Comparison of ENCODE assay signal across 7 cellular contexts in genomic region chr7:99109108-99110051, GRCh38. TPM values are rescaled to one million over a fixed set of nuclear protein-coding genes. Genes with fewer than 3 reads are reported as not detected.
DNase-seq lines count a peak whose midpoint lies in the region; ATAC-seq and TF ChIP-seq lines count a peak whose summit lies in the region.

No MANE protein-coding gene starts in this region.

- H2AK9ac ChIP-seq in IMR-90 (replicated peaks; ENCODE audit: low read depth, low read length, poor library complexity): peak overlapping the region; percentile 50

- TF ChIP-seq EP300 in gastroesophageal sphincter (IDR thresholded peaks at IDR 0.05): no peak

- H3K27ac ChIP-seq in IMR-90 (ENCODE audit: insufficient read depth, low read length) (peak overlapping the region; percentile 75), gastroesophageal sphincter (peak overlapping the region in 3 of 4 donors; percentile 39 to 63 (median 58))
- no peak overlapping the region for H3K27ac ChIP-seq in CD4-positive, alpha-beta memory T cell (ENCODE audit: low read depth, low read length)

- dilution Hi-C loops in IMR-90 (cut with HindIII; ENCODE audit: low sequenced_read_pairs, unreplicated experiment): no loop called here

- H2BK15ac ChIP-seq in IMR-90 (ENCODE audit: low read depth, low read length): peak overlapping the region; percentile 83; the same call in 1 of the 3 replicates

- H2BK120ac ChIP-seq in IMR-90 (ENCODE audit: low read depth, low read length): peak overlapping the region; percentile 50

- H3K9me1 ChIP-seq in IMR-90 (ENCODE audit: insufficient read depth, low read length): peaks cover 32% of the 10 kb centered on the region

- ATAC-seq in IMR-90 (ENCODE audit: low read depth) (peak; percentile 60), activated B cell treated with CpG ODN at 0.5 μM for 24 hours (ENCODE audit: low read depth) (peak; percentile 25), gastroesophageal sphincter (no peak), GM21447 (IDR thresholded peaks at IDR 0.05; ENCODE audit: unreplicated experiment) (no peak), HG02938 (IDR thresholded peaks at IDR 0.05; ENCODE audit: unreplicated experiment) (no peak)
- peak; percentile 79 for ATAC-seq in stimulated activated naive CD8-positive, alpha-beta T cell treated with anti-CD3 and anti-CD28 coated beads, Interleukin-15, amount 100 ng/mL, for 72 hours

- H3K4me1 ChIP-seq in IMR-90 (ENCODE audit: control insufficient read depth, insufficient read depth, low read length) (peaks cover 33% of the 10 kb centered on the region), gastroesophageal sphincter (peaks cover 10 to 73% (median 18%) of the 10 kb centered on the region in 3 donors)
- peaks cover 36% of the 10 kb centered on the region for H3K4me1 ChIP-seq in CD4-positive, alpha-beta memory T cell (ENCODE audit: insufficient read depth, low read length)

- peaks cover 48% of the 10 kb centered on the region for H3K4me1 Mint-ChIP-seq in activated B cell treated with CpG ODN at 0.5 μM for 24 hours
- peaks cover 57% of the 10 kb centered on the region for H3K4me1 Mint-ChIP-seq in stimulated activated naive CD8-positive, alpha-beta T cell treated with anti-CD3 and anti-CD28 coated beads, Interleukin-15, amount 100 ng/mL, for 72 hours
- peaks cover 52 to 77% (median 61%) of the 10 kb centered on the region in 4 donors for H3K4me1 Mint-ChIP-seq in CD4-positive, alpha-beta memory T cell

- H3K9me3 Mint-ChIP-seq in activated B cell treated with CpG ODN at 0.5 μM for 24 hours: peaks cover 4% of the 10 kb centered on the region
- no peaks in the 10 kb centered on the region for H3K9me3 Mint-ChIP-seq in stimulated activated naive CD8-positive, alpha-beta T cell treated with anti-CD3 and anti-CD28 coated beads, Interleukin-15, amount 100 ng/mL, for 72 hours
- peaks cover 0 to 2% (median 0%) of the 10 kb centered on the region in 8 donors for H3K9me3 Mint-ChIP-seq in CD4-positive, alpha-beta memory T cell

- H3K79me1 ChIP-seq in IMR-90 (ENCODE audit: low read depth in 1 of 2, low read length in 2 of 2): peaks cover 29 to 71% of the 10 kb centered on the region in 2 experiments

- H3K18ac ChIP-seq in IMR-90 (ENCODE audit: low read depth, low read length): peak overlapping the region; percentile 14

- peak overlapping the region; percentile 69 for H4K91ac ChIP-seq in IMR-90 (ENCODE audit: insufficient read depth, low read depth, low read length)

- H3K4me2 ChIP-seq in IMR-90 (ENCODE audit: low read depth, low read length): peak overlapping the region; percentile 47

- no peaks in the 10 kb centered on the region for H3K27me3 Mint-ChIP-seq in activated B cell treated with CpG ODN at 0.5 μM for 24 hours
- no peaks in the 10 kb centered on the region for H3K27me3 Mint-ChIP-seq in stimulated activated naive CD8-positive, alpha-beta T cell treated with anti-CD3 and anti-CD28 coated beads, Interleukin-15, amount 100 ng/mL, for 72 hours
- H3K27me3 Mint-ChIP-seq in CD4-positive, alpha-beta memory T cell: no peaks in the 10 kb centered on the region

- TF ChIP-seq POLR2A in IMR-90 (IDR thresholded peaks at IDR 0.05; ENCODE audit: low read depth, low read length): no peak
- no peak for TF ChIP-seq POLR2A in gastroesophageal sphincter (IDR thresholded peaks at IDR 0.05)

- H3K9me3 ChIP-seq in IMR-90 (ENCODE audit: control insufficient read depth, insufficient read depth, low read length): no peaks in the 10 kb centered on the region
- H3K9me3 ChIP-seq in gastroesophageal sphincter: no peaks in the 10 kb centered on the region
- no peaks in the 10 kb centered on the region for H3K9me3 ChIP-seq in CD4-positive, alpha-beta memory T cell (ENCODE audit: control insufficient read depth in 1 of 2, low read length in 2 of 2)

- H3K27me3 ChIP-seq in IMR-90 (ENCODE audit: control insufficient read depth, insufficient read depth, low read length): no peaks in the 10 kb centered on the region
- H3K27me3 ChIP-seq in gastroesophageal sphincter: no peaks in the 10 kb centered on the region
- H3K27me3 ChIP-seq in CD4-positive, alpha-beta memory T cell (ENCODE audit: insufficient read depth, low read length): no peaks in the 10 kb centered on the region

- peak overlapping the region; percentile 76 for H3K23ac ChIP-seq in IMR-90 (ENCODE audit: low read depth, low read length)

- peaks cover 56% of the 10 kb centered on the region for H4K20me1 ChIP-seq in IMR-90 (ENCODE audit: insufficient read depth, low read length)

- peak overlapping the region; percentile 35 for H2AFZ ChIP-seq in IMR-90 (replicated peaks; ENCODE audit: low read length, poor library complexity)

- DNase-seq in IMR-90: peak; percentile 62
- DNase-seq in activated B cell treated with CpG ODN at 0.5 μM for 24 hours: no peak
- DNase-seq in stimulated activated naive CD8-positive, alpha-beta T cell treated with anti-CD3 and anti-CD28 coated beads, Interleukin-15, amount 100 ng/mL, for 72 hours: no peak
- DNase-seq in CD4-positive, alpha-beta memory T cell: no peak

- peaks cover 8% of the 10 kb centered on the region for H3K36me3 Mint-ChIP-seq in activated B cell treated with CpG ODN at 0.5 μM for 24 hours (ENCODE audit: low read depth)
- peaks cover 9 to 14% of the 10 kb centered on the region in 2 donors for H3K36me3 Mint-ChIP-seq in CD4-positive, alpha-beta memory T cell

- WGBS in IMR-90 (ENCODE audit: extremely low coverage in 2 of 2, insufficient read length in 1 of 2), 2 experiments: 68% methylated on average over 4 of the region's 10 CpGs; no CpG with 5 or more reads in 1 of the 2 experiments
- 40 to 46% methylated on average over 7 to 8 of the region's 10 CpGs for WGBS in gastroesophageal sphincter (ENCODE audit: low coverage in 1 of 2), 2 donors

- H2AK5ac ChIP-seq in IMR-90 (ENCODE audit: low read depth, low read length): peak overlapping the region; percentile 92

- H3K56ac ChIP-seq in IMR-90 (ENCODE audit: extremely low read depth, insufficient read depth, low read length): peak overlapping the region; percentile 71; the same call in 1 of the 2 replicates

- CTCF ChIA-PET in IMR-90 (lab: Yijun Ruan, JAX) (no interaction called here), activated B cell treated with CpG ODN at 0.5 μM for 24 hours (lab: Charles Lee) (interaction anchor here (1.2 kb wide), 1 partner anchor 12 kb away, joined by 3 read pairs; no protein-coding TSS in a partner anchor)
- CTCF ChIA-PET in CD4-positive, alpha-beta memory T cell (lab: Charles Lee; ENCODE audit: partially characterized antibody): no interaction called here

- no peak for TF ChIP-seq RAD21 in IMR-90 (IDR thresholded peaks at IDR 0.05; ENCODE audit: low read length)

- intact Hi-C loops in IMR-90 (cut with micrococcal nuclease) (no loop called here), activated B cell treated with CpG ODN at 0.5 μM for 24 hours (cut with micrococcal nuclease) (no loop called here)
- intact Hi-C loops in CD4-positive, alpha-beta memory T cell (cut with micrococcal nuclease): no loop called here

- H3K36me3 ChIP-seq in IMR-90 (ENCODE audit: control insufficient read depth, insufficient read depth, low read length) (peaks cover 2% of the 10 kb centered on the region; the same call in 1 of the 2 replicates), gastroesophageal sphincter (peaks cover 0 to 4% of the 10 kb centered on the region in 2 donors)
- H3K36me3 ChIP-seq in CD4-positive, alpha-beta memory T cell (ENCODE audit: insufficient read depth, low read length): no peaks in the 10 kb centered on the region

- no TSS peak for BruUV-seq in IMR-90 (replicated peaks; lab: Mats Ljungman, UMichigan)

- POLR2A ChIA-PET in IMR-90 (lab: Charles Lee; ENCODE audit: unreplicated experiment) (no interaction called here), activated B cell treated with CpG ODN at 0.5 μM for 24 hours (lab: Charles Lee) (no interaction called here)
- POLR2A ChIA-PET in CD4-positive, alpha-beta memory T cell (lab: Charles Lee; ENCODE audit: partially characterized antibody): no interaction called here

- H3K27ac Mint-ChIP-seq in activated B cell treated with CpG ODN at 0.5 μM for 24 hours: peak overlapping the region; percentile 10
- peak overlapping the region in 1 of 2 donors; percentile 54 for H3K27ac Mint-ChIP-seq in stimulated activated naive CD8-positive, alpha-beta T cell treated with anti-CD3 and anti-CD28 coated beads, Interleukin-15, amount 100 ng/mL, for 72 hours
- peak overlapping the region in 2 of 7 donors; percentile 8 to 80 for H3K27ac Mint-ChIP-seq in CD4-positive, alpha-beta memory T cell

- peak overlapping the region; percentile 87 for H3K4ac ChIP-seq in IMR-90 (ENCODE audit: low read depth, low read length)

- H3K14ac ChIP-seq in IMR-90 (replicated peaks; ENCODE audit: low read depth, low read length): peak overlapping the region; percentile 85

- TF ChIP-seq CTCF in IMR-90 (conservative IDR thresholded peaks at IDR 0.05; ENCODE audit: low read depth, low read length): no peak
- TF ChIP-seq CTCF in activated B cell treated with CpG ODN at 0.5 μM for 24 hours (IDR thresholded peaks at IDR 0.05): no peak
- no peak for TF ChIP-seq CTCF in gastroesophageal sphincter (IDR thresholded peaks at IDR 0.05)

- no peak overlapping the region; the same call in 1 of the 2 replicates for H3K9ac ChIP-seq in IMR-90 (ENCODE audit: low read depth, low read length)

- peak overlapping the region; percentile 50 to 65; a peak in 3 of 4 replicates for H4K8ac ChIP-seq in IMR-90 (ENCODE audit: low read depth in 2 of 2, low read length in 2 of 2)

- H4K5ac ChIP-seq in IMR-90 (ENCODE audit: low read depth, low read length): peak overlapping the region; percentile 3

- H3K4me3 ChIP-seq in IMR-90 (ENCODE audit: insufficient read depth, low read depth, low read length) (no peak overlapping the region), gastroesophageal sphincter (no peak overlapping the region)
- no peak overlapping the region for H3K4me3 ChIP-seq in CD4-positive, alpha-beta memory T cell (ENCODE audit: low read length in 2 of 2)

- peak overlapping the region; percentile 76 for H2BK5ac ChIP-seq in IMR-90 (ENCODE audit: low read depth, low read length, poor library complexity, severe bottlenecking)

- H3K4me3 Mint-ChIP-seq in activated B cell treated with CpG ODN at 0.5 μM for 24 hours: no peak overlapping the region
- H3K4me3 Mint-ChIP-seq in stimulated activated naive CD8-positive, alpha-beta T cell treated with anti-CD3 and anti-CD28 coated beads, Interleukin-15, amount 100 ng/mL, for 72 hours: peak overlapping the region; percentile 50 to 67
- peak overlapping the region in 2 of 8 donors; percentile 41 to 45 for H3K4me3 Mint-ChIP-seq in CD4-positive, alpha-beta memory T cell

- H2BK20ac ChIP-seq in IMR-90 (ENCODE audit: low read depth, low read length): peak overlapping the region; percentile 91

- in situ Hi-C loops in IMR-90 (cut with MboI; ENCODE audit: low sequenced_read_pairs): no loop called here

TF ChIP-seq in IMR-90, 13 proteins besides CTCF, POLR2A, EP300 and RAD21 (continues in another document):
- TF ChIP-seq MAFK (IDR thresholded peaks at IDR 0.05; ENCODE audit: low read depth, low read length): no peak

RNA-seq across cellular contexts. Expression of gene SMURF1, which starts 34.5 kb away (rescaled TPM):
- total RNA-seq in IMR-90 (2012; rRNA removed): 20.3 and 21.7 TPM in 2 replicates
- 13.3 and 13.4 TPM in 2 replicates for polyA plus RNA-seq in IMR-90 (2012; rRNA removed)
- polyA plus RNA-seq in IMR-90 (2012; cell fraction: cytosol; rRNA removed): 6.4 and 8.0 TPM in 2 replicates
- polyA plus RNA-seq in IMR-90 (2012; cell fraction: nucleus; rRNA removed; ENCODE audit: low replicate concordance): 24.1 and 44.4 TPM in 2 replicates
- 21.6 and 23.1 TPM in 2 replicates for total RNA-seq in activated B cell treated with CpG ODN at 0.5 μM for 24 hours
- total RNA-seq in gastroesophageal sphincter: 10 to 100 TPM; 20.1 to 26.2 (median 21.9) TPM
- total RNA-seq in CD4-positive, alpha-beta memory T cell: 10 to 100 TPM; 21.4 to 23.2 TPM
- 1 to 10 TPM in 1 of 2 donors, under 1 TPM in 1; 0.88 to 4.3 TPM for polyA plus RNA-seq in CD4-positive, alpha-beta memory T cell

Comparison
In these comparisons a context has a peak if more than half of its experiments do, and no peak if none do; other contexts are left out.
1. ATAC-seq: peak in IMR-90 (single experiment), activated B cell treated with CpG ODN at 0.5 μM for 24 hours (single experiment) and stimulated activated naive CD8-positive, alpha-beta T cell treated with anti-CD3 and anti-CD28 coated beads, Interleukin-15, amount 100 ng/mL, for 72 hours (single experiment); none in gastroesophageal sphincter (single experiment), GM21447 (single experiment) and HG02938 (single experiment).